ENCODE assay signal across 28 cellular contexts in genomic region chrX:150049647-150050046, GRCh38.
DNase-seq lines count a peak whose midpoint lies in the region; ATAC-seq and TF ChIP-seq lines count a peak whose summit lies in the region.
"Had no signal": no experiment of that assay in that cellular context is flagged by ENCODE, and none has a peak within 500 bp of the region (broad histone marks: within the 10 kb centered on the region; RNA-seq: fewer than 3 reads in every experiment).

No MANE protein-coding gene starts in this region.

- no peaks in the 10 kb centered on the region for H3F3A ChIP-seq in GM23338 (replicated peaks; ENCODE audit: low read depth)

- H3K27ac ChIP-seq in AG04450 (ENCODE audit: low read depth, low read length) = no peak overlapping the region
- H3K27ac ChIP-seq in GM23338 (ENCODE audit: low read depth) = no peak overlapping the region
- H3K27ac ChIP-seq: BLaER1 treated with 17β-estradiol and CSF1 and Interleukin-3, amounts not matched to agents 10 nM and 100 nM; cardiac muscle cell; colonic mucosa; gastrocnemius medialis; neural progenitor cell; parathyroid adenoma; SK-N-MC; suprapubic skin had no signal

- H3K27ac Mint-ChIP-seq in GM23338 = no peak overlapping the region
- H3K27ac Mint-ChIP-seq: activated CD4-positive, alpha-beta T cell treated with anti-CD3 and anti-CD28 coated beads, Interleukin-2, amount 10 ng/mL, durations not matched to agents 7 days and 5 days; activated naive CD4-positive, alpha-beta T cell treated with anti-CD3 and anti-CD28 coated beads, Interleukin-2, amount 50 U/mL, for 72 hours; neural progenitor cell; WTC11 had no signal

- no peak overlapping the region for H3K4me3 Mint-ChIP-seq in GM23338
- H3K4me3 Mint-ChIP-seq: activated CD4-positive, alpha-beta T cell treated with anti-CD3 and anti-CD28 coated beads, Interleukin-2, amount 10 ng/mL, durations not matched to agents 7 days and 5 days; neural progenitor cell; WTC11 had no signal

- no peak overlapping the region for H3K4me3 ChIP-seq in AG04450 (ENCODE audit: low read depth, low read length)
- H3K4me3 ChIP-seq in GM23338 = no peak overlapping the region
- H3K4me3 ChIP-seq: BLaER1 treated with 17β-estradiol and CSF1 and Interleukin-3, amounts not matched to agents 10 nM and 100 nM; cardiac muscle cell; colonic mucosa; gastrocnemius medialis; neural progenitor cell; SK-N-MC; suprapubic skin had no signal

- no peaks in the 10 kb centered on the region; the same call in 2 of the 3 replicates for H3K9me3 Mint-ChIP-seq in GM23338
- H3K9me3 Mint-ChIP-seq: activated CD4-positive, alpha-beta T cell treated with anti-CD3 and anti-CD28 coated beads, Interleukin-2, amount 10 ng/mL, durations not matched to agents 7 days and 5 days; WTC11 had no signal

- H3K4me1 Mint-ChIP-seq in GM23338 = no peaks in the 10 kb centered on the region
- H3K4me1 Mint-ChIP-seq: activated CD4-positive, alpha-beta T cell treated with anti-CD3 and anti-CD28 coated beads, Interleukin-2, amount 10 ng/mL, durations not matched to agents 7 days and 5 days; neural progenitor cell had no signal

- no peak overlapping the region for H2AFZ ChIP-seq in GM23338
- H2AFZ ChIP-seq: neural progenitor cell, parathyroid adenoma had no signal

- ATAC-seq in GM23338 = no peak
- ATAC-seq: activated naive CD4-positive, alpha-beta T cell treated with anti-CD3 and anti-CD28 coated beads, Interleukin-2, amount 50 U/mL, for 72 hours; gastrocnemius medialis; WTC11 had no signal

- H3K4me1 ChIP-seq in GM23338 (ENCODE audit: insufficient read depth) = no peaks in the 10 kb centered on the region; the same call in 1 of the 2 replicates
- H3K4me1 ChIP-seq: BLaER1 treated with 17β-estradiol and CSF1 and Interleukin-3, amounts not matched to agents 10 nM and 100 nM; colonic mucosa; gastrocnemius medialis; neural progenitor cell; suprapubic skin had no signal

- H3K36me3 Mint-ChIP-seq in GM23338 (ENCODE audit: low read depth) = no peaks in the 10 kb centered on the region
- H3K36me3 Mint-ChIP-seq: activated naive CD4-positive, alpha-beta T cell treated with anti-CD3 and anti-CD28 coated beads, Interleukin-2, amount 50 U/mL, for 72 hours; neural progenitor cell; WTC11 had no signal

- CTCF ChIA-PET in AG04450 (lab: Charles Lee) = interaction anchor here (1.2 to 2.4 kb wide), 2 partner anchors 38 to 86 kb away, joined by 3 to 5 read pairs; no protein-coding TSS in a partner anchor

- H3K36me3 ChIP-seq in GM23338 (ENCODE audit: insufficient read depth) = no peaks in the 10 kb centered on the region
- H3K36me3 ChIP-seq: BLaER1 treated with 17β-estradiol and CSF1 and Interleukin-3, amounts not matched to agents 10 nM and 100 nM; cardiac muscle cell; colonic mucosa; gastrocnemius medialis; neural progenitor cell; suprapubic skin had no signal

- H4K20me1 ChIP-seq in GM23338 (replicated peaks; ENCODE audit: insufficient read depth) = no peaks in the 10 kb centered on the region
- H4K20me1 ChIP-seq: BLaER1 treated with 17β-estradiol and CSF1 and Interleukin-3, amounts not matched to agents 10 nM and 100 nM had no signal

- no peak overlapping the region for H3K4me2 ChIP-seq in GM23338
- H3K4me2 ChIP-seq: BLaER1 treated with 17β-estradiol and CSF1 and Interleukin-3, amounts not matched to agents 10 nM and 100 nM; neural progenitor cell had no signal

- H3K79me2 ChIP-seq in GM23338 (replicated peaks; ENCODE audit: insufficient read depth) = no peaks in the 10 kb centered on the region
- H3K79me2 ChIP-seq: parathyroid adenoma had no signal

- H3K27me3 ChIP-seq in AG04450 (ENCODE audit: control insufficient read depth, insufficient read depth, low read length) (no peaks in the 10 kb centered on the region), GM23338 (ENCODE audit: insufficient read depth) (no peaks in the 10 kb centered on the region)
- H3K27me3 ChIP-seq: BLaER1 treated with 17β-estradiol and CSF1 and Interleukin-3, amounts not matched to agents 10 nM and 100 nM; cardiac muscle cell; colonic mucosa; gastrocnemius medialis; neural progenitor cell; suprapubic skin had no signal

- H3K9me2 ChIP-seq in GM23338 (ENCODE audit: insufficient read depth) = no peaks in the 10 kb centered on the region

- no peaks in the 10 kb centered on the region for H3K27me3 Mint-ChIP-seq in GM23338 (ENCODE audit: insufficient read depth, low read depth, poor library complexity)

- TF ChIP-seq CTCF in AG04450 (IDR thresholded peaks at IDR 0.05; ENCODE audit: low read depth, low read length) = no peak
- no peak for TF ChIP-seq CTCF in GM23338 (conservative IDR thresholded peaks at IDR 0.05; ENCODE audit: low read depth in 2 of 2)

- POLR2A ChIA-PET in AG04450 (lab: Yijun Ruan, JAX) = interaction anchor here (1.3 kb wide), 1 partner anchor 13 kb away, joined by 4 read pairs; no protein-coding TSS in a partner anchor

- no peaks in the 10 kb centered on the region for H3K9me3 ChIP-seq in AG04450 (ENCODE audit: control insufficient read depth, insufficient read depth, low read length)
- H3K9me3 ChIP-seq: colonic mucosa, gastrocnemius medialis, suprapubic skin had no signal

- DNase-seq in AG04450 (ENCODE audit: low read depth, low spot score) = peak; percentile 11
- peak; percentile 8 for DNase-seq in GM23338 (ENCODE audit: low spot score)
- peak; percentile 63 for DNase-seq in astrocyte of the hippocampus (ENCODE audit: low read depth, low spot score)
- peak; percentile 46 for DNase-seq in iris pigment epithelial cell (ENCODE audit: low read depth)
- DNase-seq in medulla oblongata (ENCODE audit: extremely low spot score) = no peak
- DNase-seq in activated naive CD4-positive, alpha-beta T cell (lab: John Stamatoyannopoulos, UW) = no peak
- no peak for DNase-seq in NCI-H1436 treated with DMSO at 0.1 percent for 48 hours (lab: John Stamatoyannopoulos, UW)
- DNase-seq: activated CD4-positive, alpha-beta T cell treated with anti-CD3 and anti-CD28 coated beads, Interleukin-2, amount 10 ng/mL, durations not matched to agents 7 days and 5 days; aorta; colonic mucosa; DMS153; effector memory CD4-positive, alpha-beta T cell; gastrocnemius medialis; Kasumi-1; NCI-H446 treated with DMSO at 0.1 percent for 48 hours; NCI-H774; retina; RPMI8226; stimulated activated CD4-positive, alpha-beta T cell treated with anti-CD3 and anti-CD28 coated beads, Interleukin-1b, Interleukin-23, amount 100 ng/mL, for 48 hours; stimulated activated naive CD4-positive, alpha-beta T cell treated with Interleukin-2 at 50 U/mL for 16 hours had no signal

TF ChIP-seq in GM23338, 12 proteins besides CTCF, POLR2A, EP300 and RAD21:
- TF ChIP-seq ZNF114 (CRISPR knock-in tag; IDR thresholded peaks at IDR 0.05) = no peak

Comparison
In these comparisons a context has a peak if more than half of its experiments do, and no peak if none do; other contexts are left out.
1. DNase-seq: peak in AG04450 (single experiment), GM23338 (single experiment), astrocyte of the hippocampus (single experiment) and iris pigment epithelial cell (single experiment); none in medulla oblongata (single experiment), activated naive CD4-positive, alpha-beta T cell (0 of 4) and NCI-H1436 treated with DMSO at 0.1 percent for 48 hours (single experiment).